2 cellular contexts compared by ENCODE assay signal in the genomic region with DNA sequence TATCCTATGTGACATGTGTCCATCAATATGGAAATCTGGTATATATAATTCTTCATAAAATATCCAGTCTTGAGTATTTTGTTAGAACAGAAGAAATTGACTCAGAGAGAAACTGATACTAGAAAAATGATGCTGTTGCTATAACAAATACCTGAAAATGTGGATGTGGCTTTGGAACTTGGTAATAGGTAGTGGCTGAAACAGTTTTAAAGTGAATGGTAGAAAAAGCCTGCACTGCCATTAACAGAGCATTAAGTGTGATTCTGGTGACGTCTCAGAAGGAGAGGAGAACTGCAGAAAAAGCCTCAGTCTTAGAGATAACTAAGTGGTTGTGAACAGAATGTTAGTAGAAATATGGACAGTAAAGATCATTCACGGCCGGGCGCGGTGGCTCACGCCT.
TF ChIP-seq lines count a peak whose summit lies in the region.

No MANE protein-coding gene starts in this region.

TF ChIP-seq in GM12878, 131 proteins besides CTCF, POLR2A, EP300 and RAD21 (continued from another document):
- no peak for TF ChIP-seq ZNF687 (IDR thresholded peaks at IDR 0.05)
- no peak for TF ChIP-seq MEF2B (IDR thresholded peaks at IDR 0.05; ENCODE audit: partially characterized antibody, poor library complexity, severe bottlenecking)
- no peak for TF ChIP-seq NR2F1 (conservative IDR thresholded peaks at IDR 0.05)
- no peak for TF ChIP-seq FOXK2 (IDR thresholded peaks at IDR 0.05)
- TF ChIP-seq GATAD2B (conservative IDR thresholded peaks at IDR 0.05; ENCODE audit: low read depth) = no peak
- TF ChIP-seq E2F4 (IDR thresholded peaks at IDR 0.05; ENCODE audit: low read depth, low read length) = no peak
- no peak for TF ChIP-seq ZNF24 (IDR thresholded peaks at IDR 0.05)
- TF ChIP-seq NFIC (IDR thresholded peaks at IDR 0.05; ENCODE audit: low read depth, low read length) = no peak
- TF ChIP-seq IRF4 (IDR thresholded peaks at IDR 0.05; ENCODE audit: low read depth, low read length) = no peak
- no peak for TF ChIP-seq KDM1A (IDR thresholded peaks at IDR 0.05; ENCODE audit: borderline replicate concordance)

TF ChIP-seq in SK-N-SH, 30 proteins besides CTCF, POLR2A, EP300 and RAD21 (continued from another document):
- TF ChIP-seq MEF2A (IDR thresholded peaks at IDR 0.05; ENCODE audit: borderline replicate concordance, low read depth) = no peak
- no peak for TF ChIP-seq NFIC (IDR thresholded peaks at IDR 0.05; ENCODE audit: borderline replicate concordance)
- no peak for TF ChIP-seq TAF1 (IDR thresholded peaks at IDR 0.05; ENCODE audit: borderline replicate concordance, low read depth, low read length)
- no peak for TF ChIP-seq NRF1 (IDR thresholded peaks at IDR 0.05; ENCODE audit: low read depth, low read length)
- TF ChIP-seq TCF12 (IDR thresholded peaks at IDR 0.05) = no peak
- no peak for TF ChIP-seq ZBTB33 (IDR thresholded peaks at IDR 0.05; ENCODE audit: borderline replicate concordance, low read depth)
- no peak for TF ChIP-seq SMC3 (IDR thresholded peaks at IDR 0.05; ENCODE audit: low read depth, low read length)
- TF ChIP-seq RXRA (IDR thresholded peaks at IDR 0.05; ENCODE audit: borderline replicate concordance, low read depth) = no peak
- no peak for TF ChIP-seq RCOR1 (IDR thresholded peaks at IDR 0.05; ENCODE audit: low read length)
